6 cellular contexts compared by ENCODE assay signal in the genomic region with DNA sequence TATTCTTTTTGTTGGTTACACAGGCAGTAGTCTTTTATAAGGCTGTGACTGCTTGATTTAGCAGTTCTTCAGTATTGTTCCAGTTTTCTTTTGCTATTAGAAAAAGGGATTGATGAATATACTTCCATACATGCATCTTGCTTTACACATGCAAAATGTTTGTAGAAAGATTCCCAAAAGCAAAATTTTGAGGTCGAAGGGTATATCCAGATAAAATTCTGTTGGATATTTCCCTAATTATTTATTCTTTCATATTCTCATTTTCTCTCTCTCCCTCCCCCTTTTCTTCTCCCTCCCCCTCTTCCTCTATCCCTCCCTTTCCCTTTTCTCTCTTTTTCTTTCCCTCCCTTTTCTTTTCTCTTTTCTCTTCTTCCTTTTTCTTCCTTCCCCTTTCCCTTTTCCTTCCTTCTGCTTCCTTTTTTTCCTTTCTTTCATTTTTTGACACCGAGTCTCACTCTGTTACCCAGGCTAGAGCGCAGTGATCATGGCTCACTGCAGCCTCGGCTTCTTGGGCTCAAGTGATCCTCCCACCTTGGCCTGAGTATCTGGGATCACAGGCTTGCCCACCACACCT.
"Had no signal": no experiment of that assay in that cellular context is flagged by ENCODE, and none has a peak within 500 bp of the region (broad histone marks: within the 10 kb centered on the region; RNA-seq: fewer than 3 reads in every experiment).

No MANE protein-coding gene starts in this region.

- H3K4me1 Mint-ChIP-seq: IgD-negative memory B cell had no signal

- H3K27me3 Mint-ChIP-seq: IgD-negative memory B cell had no signal

- FAIRE-seq: HTR-8/SVneo had no signal

- H3K4me3 Mint-ChIP-seq: IgD-negative memory B cell had no signal

- ATAC-seq: HCT116 had no signal

- H3K27ac Mint-ChIP-seq: IgD-negative memory B cell had no signal

- DNase-seq: GM23248, GOT3, H7 had no signal

- H3K9me3 Mint-ChIP-seq: IgD-negative memory B cell had no signal
